In the genomic region with DNA sequence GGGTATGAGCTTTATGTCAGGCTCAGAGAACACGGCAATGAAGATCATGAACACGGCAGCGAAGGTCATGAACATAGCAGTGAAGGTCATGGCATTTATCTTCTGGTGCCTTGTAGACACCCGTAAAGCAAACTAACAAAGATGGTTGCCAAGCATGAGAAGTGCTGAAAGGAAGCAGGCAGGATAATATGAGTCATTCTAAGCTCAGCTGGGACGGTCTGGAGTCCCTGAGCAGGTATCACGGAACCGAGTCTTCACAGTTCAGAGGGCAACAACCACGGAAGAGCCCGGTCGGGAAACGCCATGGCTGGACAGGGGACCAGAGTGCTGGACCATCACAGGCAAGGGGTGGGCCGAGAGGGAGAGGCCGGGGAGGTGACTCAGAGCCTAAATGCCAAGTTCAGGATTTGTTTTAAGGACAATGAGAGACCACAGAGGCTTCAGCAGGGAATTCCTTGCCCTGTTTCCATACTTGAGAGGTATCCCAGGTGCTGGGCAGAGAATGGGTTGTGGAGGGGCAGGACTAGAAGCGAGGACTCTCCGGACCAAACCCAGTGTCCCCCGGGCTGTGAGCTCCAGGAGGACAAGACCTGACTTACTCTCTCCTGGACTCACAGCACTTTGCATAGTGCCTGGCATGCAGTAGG, we compare ENCODE assay signal across 23 cellular contexts. TPM values are rescaled to one million over a fixed set of nuclear protein-coding genes. Genes with fewer than 3 reads are reported as not detected.
A peak's percentile ranks its signal among the peaks of the same experiment; 100 is the strongest.
DNase-seq lines count a peak whose midpoint lies in the region; ATAC-seq, FAIRE-seq and TF ChIP-seq lines count a peak whose summit lies in the region.
"Had no signal": no experiment of that assay in that cellular context is flagged by ENCODE, and none has a peak within 500 bp of the region (broad histone marks: within the 10 kb centered on the region; RNA-seq: fewer than 3 reads in every experiment).

No MANE protein-coding gene starts in this region.

- intact Hi-C loops in kidney (cut with DNase I), result no loop called here
- intact Hi-C loops in heart right ventricle (cut with DNase I), result loop anchor here in 2 of 10 donors (10.0 kb wide), 1 partner anchor 123 kb away; no protein-coding TSS in a partner anchor
- intact Hi-C loops in dorsolateral prefrontal cortex (cut with DNase I), result loop anchor here in 1 of 2 donors (2.0 to 10.0 kb wide), 2 partner anchors 21 to 353 kb away; no protein-coding TSS in a partner anchor

- no peak overlapping the region for H3K4me3 Mint-ChIP-seq in activated T-cell treated with anti-CD3 and anti-CD28 coated beads, Interleukin-2, amount 50 U/mL, for 4 hours
- H3K4me3 Mint-ChIP-seq: CD4-positive, CD25-positive, alpha-beta regulatory T cell; WTC11 had no signal

- no peak for TF ChIP-seq RAD21 in A549 (conservative IDR thresholded peaks at IDR 0.05 in 1 of 2, IDR thresholded peaks at IDR 0.05 in 1 of 2)

- no peak overlapping the region for H3K27ac ChIP-seq in A549
- H3K27ac ChIP-seq in kidney (ENCODE audit: low read depth in 2 of 2, low read length in 2 of 2), result no peak overlapping the region
- H3K27ac ChIP-seq in heart right ventricle, result no peak overlapping the region
- H3K27ac ChIP-seq in dorsolateral prefrontal cortex, result no peak overlapping the region

- CTCF ChIA-PET in A549 (lab: Yijun Ruan, JAX), result interaction anchor here (0.6 to 3.8 kb wide), 8 partner anchors 9 to 359 kb away, joined by 3 to 14 read pairs (median 3); a partner anchor contains a TSS

- H3K27me3 Mint-ChIP-seq in activated T-cell treated with anti-CD3 and anti-CD28 coated beads, Interleukin-2, amount 50 U/mL, for 4 hours (ENCODE audit: low read depth), result peaks cover 14% of the 10 kb centered on the region

- H3K9me3 ChIP-seq in A549, result no peaks in the 10 kb centered on the region
- no peaks in the 10 kb centered on the region for H3K9me3 ChIP-seq in kidney (ENCODE audit: control insufficient read depth in 1 of 2, low read length in 2 of 2)
- no peaks in the 10 kb centered on the region for H3K9me3 ChIP-seq in heart right ventricle

- no peak for TF ChIP-seq POLR2A in A549 (IDR thresholded peaks at IDR 0.05; ENCODE audit: low read length)

- H3K4me3 ChIP-seq in A549 (no peak overlapping the region), kidney (ENCODE audit: low read length in 2 of 2) (no peak overlapping the region), heart right ventricle (no peak overlapping the region), dorsolateral prefrontal cortex (no peak overlapping the region)

- FAIRE-seq in A549 (lab: Jason Lieb, UNC) (no peak), kidney (lab: Jason Lieb, UNC) (no peak)

- H3K4me1 Mint-ChIP-seq in activated T-cell treated with anti-CD3 and anti-CD28 coated beads, Interleukin-2, amount 50 U/mL, for 4 hours (ENCODE audit: low read depth), result peaks cover 9% of the 10 kb centered on the region

- WGBS in A549 (ENCODE audit: missing lambda C conversion rate), result 44% methylated on average over 16 of the region's 16 CpGs
- 72 to 81% methylated on average over 16 of the region's 16 CpGs for WGBS in heart right ventricle, 2 donors

- TF ChIP-seq EP300 in A549 (IDR thresholded peaks at IDR 0.05), result no peak

- H3K9ac ChIP-seq in kidney (ENCODE audit: low read length in 2 of 2), result no peak overlapping the region

- H3K4me2 ChIP-seq in A549, result no peak overlapping the region

- TF ChIP-seq CTCF in A549 (IDR thresholded peaks at IDR 0.05) (no peak), kidney (IDR thresholded peaks at IDR 0.05; ENCODE audit: borderline replicate concordance, extremely low read depth, insufficient read depth) (no peak), heart right ventricle (IDR thresholded peaks at IDR 0.05) (no peak), dorsolateral prefrontal cortex (IDR thresholded peaks at IDR 0.05 in 54 of 56, conservative IDR thresholded peaks at IDR 0.05 in 2 of 56; ENCODE audit: low read depth in 1 of 56, partially characterized antibody in 56 of 56) (no peak)

- ATAC-seq in A549 (peak in 1 of 2 experiments; percentile 42; a peak in 2 of 6 replicates), GM21619 (IDR thresholded peaks at IDR 0.05; ENCODE audit: unreplicated experiment) (peak; percentile 42), heart right ventricle (no peak)
- ATAC-seq in activated T-cell treated with anti-CD3 and anti-CD28 coated beads, Interleukin-2, amount 50 U/mL, for 4 hours, result no peak
- ATAC-seq: WTC11 had no signal

- H3K4me1 ChIP-seq in A549 (no peaks in the 10 kb centered on the region), kidney (ENCODE audit: control insufficient read depth in 1 of 2, insufficient read depth in 1 of 2, low read depth in 1 of 2, low read length in 2 of 2) (no peaks in the 10 kb centered on the region), heart right ventricle (peaks cover 4 to 23% (median 18%) of the 10 kb centered on the region in 9 donors)

- POLR2A ChIA-PET in A549 (lab: Yijun Ruan, JAX), result no interaction called here

- no peaks in the 10 kb centered on the region for H3K9me3 Mint-ChIP-seq in activated T-cell treated with anti-CD3 and anti-CD28 coated beads, Interleukin-2, amount 50 U/mL, for 4 hours
- H3K9me3 Mint-ChIP-seq: WTC11 had no signal

- peaks cover 6 to 32% (median 13%) of the 10 kb centered on the region in 7 donors for H3K27me3 ChIP-seq in heart right ventricle
- peaks cover 0 to 8% (median 0%) of the 10 kb centered on the region in 45 donors for H3K27me3 ChIP-seq in dorsolateral prefrontal cortex

- H3K36me3 ChIP-seq in kidney (ENCODE audit: control insufficient read depth in 1 of 2, insufficient read depth in 2 of 2, low read length in 2 of 2), result no peaks in the 10 kb centered on the region
- no peaks in the 10 kb centered on the region for H3K36me3 ChIP-seq in heart right ventricle

- no peaks in the 10 kb centered on the region for H3K36me3 Mint-ChIP-seq in activated T-cell treated with anti-CD3 and anti-CD28 coated beads, Interleukin-2, amount 50 U/mL, for 4 hours (ENCODE audit: insufficient read depth)
- H3K36me3 Mint-ChIP-seq: CD4-positive, CD25-positive, alpha-beta regulatory T cell; WTC11 had no signal

- DNase-seq in A549 (ENCODE audit: low read depth in 1 of 2, low spot score in 1 of 2) (no peak), SW480 (ENCODE audit: low spot score) (peak; percentile 14), kidney (peak; percentile 39), NCI-H1417 treated with DMSO at 0.1 percent for 48 hours (lab: John Stamatoyannopoulos, UW) (no peak), heart right ventricle (no peak), dorsolateral prefrontal cortex (no peak)
- no peak for DNase-seq in activated T-cell treated with anti-CD3 and anti-CD28 coated beads, Interleukin-2, amount 50 U/mL, for 4 hours
- DNase-seq: CD4-positive, CD25-positive, alpha-beta regulatory T cell; DMS79; effector memory CD4-positive, alpha-beta T cell; hippocampal formation; NCI-H146; NCI-H2227 treated with DMSO at 0.1 percent for 48 hours; stimulated activated naive CD4-positive, alpha-beta T cell treated with Interleukin-2 at 50 U/mL for 16 hours; trophoblast cell had no signal

TF ChIP-seq in A549, 52 proteins besides CTCF, POLR2A, EP300 and RAD21:
- TF ChIP-seq FOSL2 (IDR thresholded peaks at IDR 0.05) (no peak), FOSL2 (CRISPR knock-in tag; IDR thresholded peaks at IDR 0.05) (peak; percentile 10; the same call in 1 of the 2 replicates), HDAC2 (IDR thresholded peaks at IDR 0.05) (no peak)
- TF ChIP-seq, protein P1, sequence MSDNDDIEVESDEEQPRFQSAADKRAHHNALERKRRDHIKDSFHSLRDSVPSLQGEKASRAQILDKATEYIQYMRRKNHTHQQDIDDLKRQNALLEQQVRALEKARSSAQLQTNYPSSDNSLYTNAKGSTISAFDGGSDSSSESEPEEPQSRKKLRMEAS (IDR thresholded peaks at IDR 0.05), result no peak

RNA-seq across cellular contexts. Expression of a gene that starts 13.1 kb away (rescaled TPM):
- polyA plus RNA-seq in A549 (2011; rRNA removed) (not detected in 2 replicates), A549 (2017; fragmentation: RNase III; extraction: RNeasy Plus Mini Kit Qiagen cat#74134 plus additional on column Dnase treatment) (not detected in 3 replicates), kidney (ENCODE audit: insufficient read depth, low read depth, low replicate concordance) (1.1 TPM), heart right ventricle (not detected)
- not detected in 2 replicates for polyA plus RNA-seq in A549 (2012; cell fraction: cytosol; rRNA removed)
- not detected in 2 replicates for polyA plus RNA-seq in A549 (2012; cell fraction: nucleus; rRNA removed)
- polyA minus RNA-seq in A549 (2011; rRNA and poly(A)+ RNA removed), result not detected in 2 replicates
- total RNA-seq in kidney (not detected), heart right ventricle (not detected), dorsolateral prefrontal cortex (under 1 TPM in 1 of 120 experiments, not detected in 119; 0.19 TPM)
- not detected for total RNA-seq in activated T-cell treated with anti-CD3 and anti-CD28 coated beads, Interleukin-2, amount 50 U/mL, for 4 hours
- total RNA-seq: A673; cardiac septum; CD4-positive, CD25-positive, alpha-beta regulatory T cell; H4; kidney epithelial cell; renal cortical epithelial cell; WTC11 had no signal
- polyA plus RNA-seq: CD4-positive, CD25-positive, alpha-beta regulatory T cell had no signal

RNA-seq across cellular contexts. Expression of a gene that starts 15.3 kb away (rescaled TPM):
- polyA plus RNA-seq in A549 (2011; rRNA removed) (not detected in 2 replicates), A549 (2017; fragmentation: RNase III; extraction: RNeasy Plus Mini Kit Qiagen cat#74134 plus additional on column Dnase treatment) (not detected in 3 replicates), kidney (ENCODE audit: insufficient read depth, low read depth, low replicate concordance) (not detected), heart right ventricle (not detected)
- polyA plus RNA-seq in A549 (2012; cell fraction: cytosol; rRNA removed), result 0.03 TPM in 1 of 2 replicates, not detected in the other
- polyA plus RNA-seq in A549 (2012; cell fraction: nucleus; rRNA removed), result not detected in 2 replicates
- not detected in 2 replicates for polyA minus RNA-seq in A549 (2011; rRNA and poly(A)+ RNA removed)
- total RNA-seq in kidney (not detected), heart right ventricle (not detected), dorsolateral prefrontal cortex (under 1 TPM in 5 of 120 experiments, not detected in 115; 0.30 to 0.65 (median 0.40) TPM)
- total RNA-seq in activated T-cell treated with anti-CD3 and anti-CD28 coated beads, Interleukin-2, amount 50 U/mL, for 4 hours, result not detected
- total RNA-seq: A673; cardiac septum; CD4-positive, CD25-positive, alpha-beta regulatory T cell; H4; kidney epithelial cell; renal cortical epithelial cell had no signal
- polyA plus RNA-seq: CD4-positive, CD25-positive, alpha-beta regulatory T cell had no signal

RNA-seq across cellular contexts. Expression of a gene that starts 47.5 kb away (rescaled TPM):
- polyA plus RNA-seq in A549 (2011; rRNA removed), result not detected in 2 replicates
- not detected in 2 replicates for polyA plus RNA-seq in A549 (2012; cell fraction: cytosol; rRNA removed)
- not detected in 2 replicates for polyA plus RNA-seq in A549 (2012; cell fraction: nucleus; rRNA removed)
- polyA plus RNA-seq in A549 (2017; fragmentation: RNase III; extraction: RNeasy Plus Mini Kit Qiagen cat#74134 plus additional on column Dnase treatment), result not detected in 3 replicates
- polyA minus RNA-seq in A549 (2011; rRNA and poly(A)+ RNA removed), result not detected in 2 replicates
- total RNA-seq in kidney, result not detected
- not detected for polyA plus RNA-seq in kidney (ENCODE audit: insufficient read depth, low read depth, low replicate concordance)
- total RNA-seq in activated T-cell treated with anti-CD3 and anti-CD28 coated beads, Interleukin-2, amount 50 U/mL, for 4 hours, result not detected
- not detected for total RNA-seq in heart right ventricle
- not detected for polyA plus RNA-seq in heart right ventricle
- not detected for total RNA-seq in dorsolateral prefrontal cortex
- total RNA-seq: A673; cardiac septum; CD4-positive, CD25-positive, alpha-beta regulatory T cell; H4; kidney epithelial cell; renal cortical epithelial cell; WTC11 had no signal
- polyA plus RNA-seq: adipose tissue; CD4-positive, CD25-positive, alpha-beta regulatory T cell had no signal

Comparison
In these comparisons a context has a peak if more than half of its experiments do, and no peak if none do; other contexts are left out.
1. DNase-seq: peak in SW480 (single experiment) and kidney (single experiment); none in A549 (0 of 2), activated T-cell treated with anti-CD3 and anti-CD28 coated beads, Interleukin-2, amount 50 U/mL, for 4 hours (single experiment), NCI-H1417 treated with DMSO at 0.1 percent for 48 hours (single experiment), heart right ventricle (0 of 2) and dorsolateral prefrontal cortex (0 of 10).